In genomic region chr1:29707796-29708195, GRCh38 we compare ENCODE assay signal across 19 cellular contexts.
DNase-seq lines count a peak whose midpoint lies in the region; FAIRE-seq and TF ChIP-seq lines count a peak whose summit lies in the region.
"Had no signal": no experiment of that assay in that cellular context is flagged by ENCODE, and none has a peak within 500 bp of the region (broad histone marks: within the 10 kb centered on the region; RNA-seq: fewer than 3 reads in every experiment).

No MANE protein-coding gene starts in this region.

- H3K27me3 ChIP-seq in A673 (replicated peaks; ENCODE audit: insufficient read depth, low read depth, low read length, poor library complexity) (no peaks in the 10 kb centered on the region), GM23248 (replicated peaks; ENCODE audit: insufficient read depth) (no peaks in the 10 kb centered on the region), astrocyte (ENCODE audit: insufficient read depth, low read length) (no peaks in the 10 kb centered on the region), neural cell (ENCODE audit: insufficient read depth, low read depth, low read length) (no peaks in the 10 kb centered on the region)
- H3K27me3 ChIP-seq: foreskin keratinocyte, thyroid gland had no signal

- CTCF ChIA-PET in A673 (lab: Charles Lee): interaction anchor here (0.6 to 1.5 kb wide), 2 partner anchors 375 to 378 kb away, joined by 3 to 5 read pairs; no protein-coding TSS in a partner anchor

- no peak for TF ChIP-seq EP300 in neural cell (conservative IDR thresholded peaks at IDR 0.05; ENCODE audit: poor library complexity, severe bottlenecking)

- H3K79me2 ChIP-seq in GM23248 (ENCODE audit: insufficient read depth) (no peaks in the 10 kb centered on the region), astrocyte (ENCODE audit: insufficient read depth, low read length) (no peaks in the 10 kb centered on the region), neural cell (replicated peaks; ENCODE audit: insufficient read depth, low read length) (no peaks in the 10 kb centered on the region)

- TF ChIP-seq CTCF in A673 (conservative IDR thresholded peaks at IDR 0.05; ENCODE audit: low read depth, low read length) (no peak), astrocyte (IDR thresholded peaks at IDR 0.05; ENCODE audit: insufficient read depth, low read depth, low read length) (no peak), neural cell (IDR thresholded peaks at IDR 0.05; ENCODE audit: poor library complexity, severe bottlenecking) (no peak)

- in situ Hi-C loops in GM23248 (cut with MboI): no loop called here

- H3K4me3 Mint-ChIP-seq in astrocyte (ENCODE audit: unreplicated experiment): no peak overlapping the region
- H3K4me3 Mint-ChIP-seq: activated B cell treated with CpG ODN at 0.5 μM for 24 hours; stimulated activated naive B cell treated with anti-CD40 and anti-IgM and Interleukin-4, amounts not matched to agents 10 μg/mL and 1 μg/mL and 100 μg/mL, for 72 hours had no signal

- peaks cover 33% of the 10 kb centered on the region for H3K4me1 Mint-ChIP-seq in astrocyte (ENCODE audit: low read depth, unreplicated experiment)

- no peaks in the 10 kb centered on the region for H3K36me3 Mint-ChIP-seq in astrocyte (ENCODE audit: low read depth, unreplicated experiment)
- H3K36me3 Mint-ChIP-seq: stimulated activated naive B cell treated with anti-CD40 and anti-IgM and Interleukin-4, amounts not matched to agents 10 μg/mL and 1 μg/mL and 100 μg/mL, for 72 hours had no signal

- H3K4me1 ChIP-seq in A673 (ENCODE audit: insufficient read depth, low read length, poor library complexity, severe bottlenecking) (peaks cover 36% of the 10 kb centered on the region), GM23248 (ENCODE audit: insufficient read depth) (peaks cover 47% of the 10 kb centered on the region), astrocyte (ENCODE audit: insufficient read depth, low read length) (peaks cover 45% of the 10 kb centered on the region)
- H3K4me1 ChIP-seq: lower lobe of right lung had no signal

- FAIRE-seq in astrocyte (lab: Jason Lieb, UNC): no peak
- FAIRE-seq: islet of Langerhans had no signal

- H3K27ac Mint-ChIP-seq in astrocyte (ENCODE audit: unreplicated experiment): peak overlapping the region; percentile 75
- H3K27ac Mint-ChIP-seq: activated B cell treated with CpG ODN at 0.5 μM for 24 hours; stimulated activated naive B cell treated with anti-CD40 and anti-IgM and Interleukin-4, amounts not matched to agents 10 μg/mL and 1 μg/mL and 100 μg/mL, for 72 hours had no signal

- WGBS in GM23248 (ENCODE audit: low coverage in 1 of 2, low lambda C conversion rate in 2 of 2, missing lambda C conversion rate in 2 of 2), 2 experiments: 69 to 75% methylated on average over 5 to 9 of the region's 9 CpGs

- H3K9me3 ChIP-seq in A673 (ENCODE audit: low read depth, low read length, poor library complexity, severe bottlenecking) (no peaks in the 10 kb centered on the region), GM23248 (ENCODE audit: low read depth) (no peaks in the 10 kb centered on the region), astrocyte (ENCODE audit: insufficient read depth, low read depth, low read length) (no peaks in the 10 kb centered on the region), neural cell (ENCODE audit: low read length) (no peaks in the 10 kb centered on the region)
- H3K9me3 ChIP-seq: lower lobe of right lung, thyroid gland had no signal

- DNase-seq in A673 (ENCODE audit: low spot score) (no peak), GM23248 (no peak), astrocyte (ENCODE audit: low read depth) (no peak), NCI-H524 (lab: John Stamatoyannopoulos, UW) (no peak), EL (no peak), H4 (ENCODE audit: low spot score) (no peak)
- DNase-seq in activated naive CD4-positive, alpha-beta T cell treated with Interleukin-2 at 50 U/mL for 16 hours: no peak
- DNase-seq: activated B cell treated with CpG ODN at 0.5 μM for 24 hours; DMS79 treated with DMSO at 0.1 percent for 48 hours; foreskin keratinocyte; GOT3; lower lobe of right lung; NCI-H1694; posterior cingulate gyrus; SIG-M5; stimulated activated naive B cell treated with anti-CD40 and anti-IgM and Interleukin-4, amounts not matched to agents 10 μg/mL and 1 μg/mL and 100 μg/mL, for 72 hours; thyroid gland had no signal

- POLR2A ChIA-PET in A673 (lab: Charles Lee; ENCODE audit: low non-redundant PET): no interaction called here

- no TSS peak for BruUV-seq in A673 (replicated peaks; lab: Mats Ljungman, UMichigan)

- H3K9ac ChIP-seq in GM23248 (0 out of 2 replicates have a peak overlapping the region, but pooled peaks have one; percentile 57), astrocyte (ENCODE audit: low read length) (peak overlapping the region; percentile 71), neural cell (ENCODE audit: low read length) (peak overlapping the region; percentile 6)

- H3K9me2 ChIP-seq in GM23248 (ENCODE audit: insufficient read depth) (no peaks in the 10 kb centered on the region), neural cell (ENCODE audit: insufficient read depth, low read length) (no peaks in the 10 kb centered on the region)

- H3K9me3 Mint-ChIP-seq in astrocyte (ENCODE audit: unreplicated experiment): peaks cover 5% of the 10 kb centered on the region
- H3K9me3 Mint-ChIP-seq: activated B cell treated with CpG ODN at 0.5 μM for 24 hours; stimulated activated naive B cell treated with anti-CD40 and anti-IgM and Interleukin-4, amounts not matched to agents 10 μg/mL and 1 μg/mL and 100 μg/mL, for 72 hours had no signal

- H3K27me3 Mint-ChIP-seq in astrocyte (ENCODE audit: low read depth, unreplicated experiment): peaks cover 13% of the 10 kb centered on the region

- no peaks in the 10 kb centered on the region for H3K36me3 ChIP-seq in A673 (ENCODE audit: insufficient read depth, low read length, poor library complexity, severe bottlenecking)
- no peaks in the 10 kb centered on the region for H3K36me3 ChIP-seq in GM23248 (ENCODE audit: low read depth)
- H3K36me3 ChIP-seq in astrocyte (ENCODE audit: insufficient read depth, low read length): no peaks in the 10 kb centered on the region
- H3K36me3 ChIP-seq in neural cell (ENCODE audit: insufficient read depth, low read length): no peaks in the 10 kb centered on the region
- H3K36me3 ChIP-seq: lower lobe of right lung, thyroid gland had no signal

- intact Hi-C loops in A673 (cut with micrococcal nuclease; ENCODE audit: unreplicated experiment): loop anchor here (2.0 to 5.0 kb wide), 5 partner anchors 85 to 675 kb away; no protein-coding TSS in a partner anchor

- H2AFZ ChIP-seq in GM23248 (0 out of 2 replicates have a peak overlapping the region, but pooled peaks have one; percentile 15), astrocyte (ENCODE audit: low read depth, low read length) (no peak overlapping the region), neural cell (ENCODE audit: low read depth, low read length) (no peak overlapping the region)

- H3K4me2 ChIP-seq in GM23248 (ENCODE audit: unreplicated experiment): no peak overlapping the region
- peak overlapping the region; percentile 72 for H3K4me2 ChIP-seq in astrocyte (ENCODE audit: low read length)
- no peak overlapping the region for H3K4me2 ChIP-seq in neural cell (ENCODE audit: low read length)

- H4K20me1 ChIP-seq in GM23248 (ENCODE audit: insufficient read depth): no peaks in the 10 kb centered on the region
- H4K20me1 ChIP-seq in astrocyte (ENCODE audit: insufficient read depth, low read length): no peaks in the 10 kb centered on the region
- no peaks in the 10 kb centered on the region for H4K20me1 ChIP-seq in neural cell (ENCODE audit: insufficient read depth)

- H3F3A ChIP-seq in GM23248 (ENCODE audit: insufficient read depth) (peaks cover 42% of the 10 kb centered on the region), neural cell (ENCODE audit: insufficient read depth, low read length, poor library complexity, severe bottlenecking) (no peaks in the 10 kb centered on the region)

- H3K4me3 ChIP-seq in A673 (ENCODE audit: low read depth, low read length, poor library complexity, severe bottlenecking) (no peak overlapping the region), GM23248 (no peak overlapping the region), astrocyte (ENCODE audit: insufficient read depth, low read depth, low read length) (no peak overlapping the region), neural cell (ENCODE audit: low read length) (no peak overlapping the region)
- H3K4me3 ChIP-seq: lower lobe of right lung, thyroid gland had no signal

- no peak for TF ChIP-seq RAD21 in neural cell (conservative IDR thresholded peaks at IDR 0.05)

- H3K27ac ChIP-seq in A673 (ENCODE audit: low read depth, low read length, poor library complexity, severe bottlenecking) (peak overlapping the region; percentile 83), GM23248 (peak overlapping the region; percentile 86; the same call in 1 of the 2 replicates), astrocyte (ENCODE audit: low read depth, low read length) (peak overlapping the region; percentile 95), neural cell (ENCODE audit: low read length) (no peak overlapping the region)
- H3K27ac ChIP-seq: foreskin keratinocyte, lower lobe of right lung, thyroid gland had no signal

TF ChIP-seq in neural cell, 6 proteins besides CTCF, POLR2A, EP300 and RAD21 (continues in another document):
- TF ChIP-seq TAF1 (IDR thresholded peaks at IDR 0.05; ENCODE audit: low read depth) (no peak), POLR2AphosphoS5 (IDR thresholded peaks at IDR 0.05) (no peak), SMC3 (conservative IDR thresholded peaks at IDR 0.05; ENCODE audit: poor library complexity) (no peak)

Comparison
In these comparisons a context has a peak if more than half of its experiments do, and no peak if none do; other contexts are left out.
1. H3K9ac ChIP-seq: peak in every context shown above with its lines; median percentile 71 in astrocyte; 57 in GM23248; 6 in neural cell.